ENCODE assay signal across 8 cellular contexts in genomic region chr2:219541611-219542180, GRCh38. TPM values are rescaled to one million over a fixed set of nuclear protein-coding genes. Genes with fewer than 3 reads are reported as not detected.
A peak's percentile ranks its signal among the peaks of the same experiment; 100 is the strongest.
DNase-seq lines count a peak whose midpoint lies in the region; ATAC-seq, FAIRE-seq and TF ChIP-seq lines count a peak whose summit lies in the region.

No MANE protein-coding gene starts in this region.

- no peak overlapping the region for H3K27ac ChIP-seq in WERI-Rb-1
- H3K27ac ChIP-seq in mammary epithelial cell (ENCODE audit: insufficient read depth, low read depth, low read length) = peak overlapping the region; percentile 78
- peak overlapping the region; percentile 65 for H3K27ac ChIP-seq in keratinocyte (ENCODE audit: control insufficient read depth, insufficient read depth, low read length)

- TF ChIP-seq CTCF in WERI-Rb-1 (IDR thresholded peaks at IDR 0.05; ENCODE audit: low read depth, low read length) = peak; percentile 82
- peak; percentile 79 to 91 for TF ChIP-seq CTCF in mammary epithelial cell (conservative IDR thresholded peaks at IDR 0.05 in 1 of 2, IDR thresholded peaks at IDR 0.05 in 1 of 2; ENCODE audit: extremely low read depth in 1 of 2, insufficient read depth in 1 of 2, low read depth in 1 of 2, low read length in 2 of 2)
- TF ChIP-seq CTCF in keratinocyte (optimal IDR thresholded peaks at IDR 0.05 in 1 of 3, IDR thresholded peaks at IDR 0.05 in 1 of 3, conservative IDR thresholded peaks at IDR 0.05 in 1 of 3; ENCODE audit: extremely low read depth in 1 of 3, insufficient read depth in 2 of 3, low read length in 3 of 3) = peak; percentile 84 to 99 (median 89)

- intact Hi-C loops in mammary epithelial cell (cut with micrococcal nuclease) = loop anchor here (1.0 kb wide), 2 partner anchors 101 to 148 kb away; no protein-coding TSS in a partner anchor

- peak; percentile 45 for ATAC-seq in HG03025 (IDR thresholded peaks at IDR 0.05; ENCODE audit: low FRiP score, unreplicated experiment)

- H3K4me1 ChIP-seq in mammary epithelial cell (ENCODE audit: insufficient read depth, low read length) = peaks cover 48% of the 10 kb centered on the region
- H3K4me1 ChIP-seq in keratinocyte (ENCODE audit: control insufficient read depth, extremely low read depth, insufficient read depth, low read length) = peaks cover 20% of the 10 kb centered on the region

- H3K4me3 ChIP-seq in WERI-Rb-1 (ENCODE audit: low read depth, low read length) (peak overlapping the region; percentile 17), mammary epithelial cell (replicated peaks in 1 of 3; ENCODE audit: insufficient read depth in 1 of 3, low read depth in 2 of 3, low read length in 3 of 3) (peak overlapping the region; percentile 74 to 88 (median 83)), keratinocyte (ENCODE audit: control insufficient read depth in 2 of 3, extremely low read depth in 1 of 3, insufficient read depth in 2 of 3, low read depth in 1 of 3, low read length in 3 of 3) (peak overlapping the region; percentile 85 to 97 (median 92))

- H3K9ac ChIP-seq in mammary epithelial cell (ENCODE audit: insufficient read depth, low read length) (peak overlapping the region; percentile 88), keratinocyte (ENCODE audit: control insufficient read depth, extremely low read depth, insufficient read depth, low read length) (peak overlapping the region; percentile 90)

- H3K9me3 ChIP-seq in WERI-Rb-1 (ENCODE audit: severe bottlenecking) (no peaks in the 10 kb centered on the region), mammary epithelial cell (replicated peaks; ENCODE audit: insufficient read depth, low read length) (no peaks in the 10 kb centered on the region), keratinocyte (ENCODE audit: control insufficient read depth, low read depth, low read length) (no peaks in the 10 kb centered on the region)

- H4K20me1 ChIP-seq in mammary epithelial cell (ENCODE audit: insufficient read depth, low read length) = peaks cover 3% of the 10 kb centered on the region
- peaks cover 10% of the 10 kb centered on the region for H4K20me1 ChIP-seq in keratinocyte (ENCODE audit: control insufficient read depth, extremely low read depth, insufficient read depth, low read length)

- peaks cover 49% of the 10 kb centered on the region for H3K79me2 ChIP-seq in mammary epithelial cell (ENCODE audit: insufficient read depth, low read length)
- H3K79me2 ChIP-seq in keratinocyte (ENCODE audit: control insufficient read depth, insufficient read depth, low read length) = peaks cover 33% of the 10 kb centered on the region

- dilution Hi-C loops in mammary epithelial cell (cut with HindIII; ENCODE audit: low sequenced_read_pairs) = loop anchor here (5.0 kb wide), 3 partner anchors 36 to 146 kb away; no protein-coding TSS in a partner anchor
- dilution Hi-C loops in keratinocyte (cut with MboI; ENCODE audit: extremely low pct_ligation_motif_present, low sequenced_read_pairs) = no loop called here

- CTCF ChIA-PET in mammary epithelial cell (lab: Charles Lee; ENCODE audit: low non-redundant PET) = interaction anchor here (0.7 kb wide), 1 partner anchor 161 kb away, joined by 3 read pairs; no protein-coding TSS in a partner anchor

- no peaks in the 10 kb centered on the region for H3K9me1 ChIP-seq in keratinocyte (ENCODE audit: control insufficient read depth, extremely low read depth, insufficient read depth, low read length)

- 4% methylated on average over 13 of the region's 48 CpGs for whole genome bisulfite sequencing in mammary epithelial cell (ENCODE audit: low coverage, missing lambda C conversion rate)

- BruUV-seq in mammary epithelial cell (replicated peaks; lab: Mats Ljungman, UMichigan) = no TSS peak

- H3K4me2 ChIP-seq in mammary epithelial cell (ENCODE audit: insufficient read depth, low read depth, low read length) (peak overlapping the region; percentile 99), keratinocyte (ENCODE audit: control insufficient read depth, extremely low read depth, insufficient read depth, low read depth, low read length) (peak overlapping the region; percentile 84)

- peak overlapping the region; percentile 28 for H2AFZ ChIP-seq in mammary epithelial cell (ENCODE audit: low read depth, low read length)
- no peak overlapping the region for H2AFZ ChIP-seq in keratinocyte (ENCODE audit: control insufficient read depth, low read length)

- DNase-seq in NCI-H524 (lab: John Stamatoyannopoulos, UW) = peak; percentile 56 to 77
- no peak for DNase-seq in NCI-H524 treated with DMSO at 0.1 percent for 48 hours (lab: John Stamatoyannopoulos, UW)
- DNase-seq in NCI-H2081 treated with DMSO at 0.1 percent for 48 hours (lab: John Stamatoyannopoulos, UW) = peak; percentile 73
- peak; percentile 91 for DNase-seq in WERI-Rb-1
- DNase-seq in mammary epithelial cell = peak; percentile 84
- no peak for DNase-seq in keratinocyte (ENCODE audit: low read depth, low spot score)
- peak; percentile 86 to 91 for DNase-seq in stimulated activated CD4-positive, alpha-beta T cell treated with anti-CD3 and anti-CD28 coated beads, Interleukin-2, amount 100 ng/mL, for 24 hours

- H3K36me3 ChIP-seq in WERI-Rb-1 (peaks cover 56% of the 10 kb centered on the region), mammary epithelial cell (ENCODE audit: insufficient read depth, low read length) (peaks cover 6% of the 10 kb centered on the region), keratinocyte (ENCODE audit: control insufficient read depth in 2 of 2, extremely low read depth in 1 of 2, insufficient read depth in 2 of 2, low read length in 2 of 2) (peaks cover 20 to 23% of the 10 kb centered on the region in 2 experiments)

- H3K27me3 ChIP-seq in WERI-Rb-1 (ENCODE audit: insufficient read depth, low read depth, severe bottlenecking) = no peaks in the 10 kb centered on the region
- no peaks in the 10 kb centered on the region for H3K27me3 ChIP-seq in mammary epithelial cell (ENCODE audit: insufficient read depth, low read length)
- H3K27me3 ChIP-seq in keratinocyte (ENCODE audit: control insufficient read depth, extremely low read depth, insufficient read depth, low read length) = no peaks in the 10 kb centered on the region

- in situ Hi-C loops in mammary epithelial cell (cut with MboI; ENCODE audit: low sequenced_read_pairs in 2 of 2) = loop anchor here in 1 of 2 donors (5.0 kb wide), 2 partner anchors 101 to 146 kb away; no protein-coding TSS in a partner anchor

- FAIRE-seq in keratinocyte (lab: Jason Lieb, UNC) = no peak

RNA-seq across cellular contexts. Expression of gene CHPF, which starts 1.9 kb away (rescaled TPM):
- 100 to 1,000 TPM; 114 to 274 TPM for total RNA-seq in mammary epithelial cell
- 101 TPM for polyA plus RNA-seq in mammary epithelial cell
- polyA minus RNA-seq in mammary epithelial cell = 18.2 TPM
- polyA plus RNA-seq in keratinocyte = 24.4 to 63.7 TPM (median 50.9 TPM) in 3 replicates
- 12.2 TPM for polyA plus RNA-seq in keratinocyte (2011; ENCODE audit: low read depth)
- 23.4 and 59.7 TPM in 2 replicates for polyA plus RNA-seq in keratinocyte (2011; cell fraction: cytosol; rRNA removed)
- polyA plus RNA-seq in keratinocyte (2011; cell fraction: nucleus; rRNA removed) = 82.1 and 134 TPM in 2 replicates
- polyA plus RNA-seq in keratinocyte (2012; ENCODE audit: low replicate concordance) = 67.0 and 81.8 TPM in 2 replicates
- 24.4 to 61.4 TPM (median 36.5 TPM) in 3 replicates for polyA minus RNA-seq in keratinocyte
- 159 TPM for polyA minus RNA-seq in keratinocyte (2011; cell fraction: cytosol; rRNA and poly(A)+ RNA removed)
- 132 and 181 TPM in 2 replicates for polyA minus RNA-seq in keratinocyte (2011; cell fraction: nucleus; rRNA and poly(A)+ RNA removed)

RNA-seq across cellular contexts. Expression of gene TMEM198, which starts 2.1 kb away (rescaled TPM):
- 1 to 10 TPM; 1.3 to 5.2 TPM for total RNA-seq in mammary epithelial cell
- 2.0 TPM for polyA plus RNA-seq in mammary epithelial cell
- polyA minus RNA-seq in mammary epithelial cell = 0.26 TPM
- polyA plus RNA-seq in keratinocyte = 0.81 to 1.5 TPM (median 0.82 TPM) in 3 replicates
- polyA plus RNA-seq in keratinocyte (2011; ENCODE audit: low read depth) = not detected
- polyA plus RNA-seq in keratinocyte (2011; cell fraction: cytosol; rRNA removed) = 0.32 and 0.44 TPM in 2 replicates
- polyA plus RNA-seq in keratinocyte (2011; cell fraction: nucleus; rRNA removed) = 10.9 and 11.5 TPM in 2 replicates
- 0.61 and 0.83 TPM in 2 replicates for polyA plus RNA-seq in keratinocyte (2012; ENCODE audit: low replicate concordance)
- polyA minus RNA-seq in keratinocyte = 0.13 to 1.1 TPM (median 0.26 TPM) in 3 replicates
- polyA minus RNA-seq in keratinocyte (2011; cell fraction: cytosol; rRNA and poly(A)+ RNA removed) = not detected
- 0.42 and 0.70 TPM in 2 replicates for polyA minus RNA-seq in keratinocyte (2011; cell fraction: nucleus; rRNA and poly(A)+ RNA removed)

RNA-seq across cellular contexts. Expression of gene ASIC4, which starts 27.4 kb away (rescaled TPM):
- under 1 TPM; 0.16 to 0.17 TPM for total RNA-seq in mammary epithelial cell
- polyA plus RNA-seq in mammary epithelial cell = 0.05 TPM
- polyA minus RNA-seq in mammary epithelial cell = not detected
- polyA plus RNA-seq in keratinocyte = not detected in 3 replicates
- polyA plus RNA-seq in keratinocyte (2011; ENCODE audit: low read depth) = not detected
- polyA plus RNA-seq in keratinocyte (2011; cell fraction: cytosol; rRNA removed) = not detected in 2 replicates
- polyA plus RNA-seq in keratinocyte (2011; cell fraction: nucleus; rRNA removed) = 0.05 TPM in 1 of 2 replicates, not detected in the other
- 0.11 TPM in 1 of 2 replicates, not detected in the other for polyA plus RNA-seq in keratinocyte (2012; ENCODE audit: low replicate concordance)
- not detected in 3 replicates for polyA minus RNA-seq in keratinocyte
- not detected for polyA minus RNA-seq in keratinocyte (2011; cell fraction: cytosol; rRNA and poly(A)+ RNA removed)
- not detected in 2 replicates for polyA minus RNA-seq in keratinocyte (2011; cell fraction: nucleus; rRNA and poly(A)+ RNA removed)

RNA-seq across cellular contexts. Expression of gene OBSL1, which starts 29.6 kb away (rescaled TPM):
- total RNA-seq in mammary epithelial cell = 10 to 100 TPM; 32.6 to 52.8 TPM
- polyA plus RNA-seq in mammary epithelial cell (30.8 TPM), keratinocyte (9.3 to 14.8 TPM (median 12.7 TPM) in 3 replicates)
- polyA minus RNA-seq in mammary epithelial cell (39.7 TPM), keratinocyte (12.6 to 22.9 TPM (median 21.8 TPM) in 3 replicates)
- 7.9 TPM for polyA plus RNA-seq in keratinocyte (2011; ENCODE audit: low read depth)
- polyA plus RNA-seq in keratinocyte (2011; cell fraction: cytosol; rRNA removed) = 4.5 and 12.2 TPM in 2 replicates
- 27.9 and 36.9 TPM in 2 replicates for polyA plus RNA-seq in keratinocyte (2011; cell fraction: nucleus; rRNA removed)
- polyA plus RNA-seq in keratinocyte (2012; ENCODE audit: low replicate concordance) = 16.9 and 17.4 TPM in 2 replicates
- polyA minus RNA-seq in keratinocyte (2011; cell fraction: cytosol; rRNA and poly(A)+ RNA removed) = 18.0 TPM
- polyA minus RNA-seq in keratinocyte (2011; cell fraction: nucleus; rRNA and poly(A)+ RNA removed) = 15.8 and 18.6 TPM in 2 replicates

RNA-seq across cellular contexts. Expression of gene INHA, which starts 30.4 kb away (rescaled TPM):
- 1 to 10 TPM in 1 of 2 donors, under 1 TPM in 1; 0.50 to 2.0 TPM for total RNA-seq in mammary epithelial cell
- polyA plus RNA-seq in mammary epithelial cell = 0.53 TPM
- not detected for polyA minus RNA-seq in mammary epithelial cell
- polyA plus RNA-seq in keratinocyte = 0.18 to 0.79 TPM (median 0.20 TPM) in 3 replicates
- not detected for polyA plus RNA-seq in keratinocyte (2011; ENCODE audit: low read depth)
- polyA plus RNA-seq in keratinocyte (2011; cell fraction: cytosol; rRNA removed) = 0.05 TPM in 1 of 2 replicates, not detected in the other
- 2.4 and 3.1 TPM in 2 replicates for polyA plus RNA-seq in keratinocyte (2011; cell fraction: nucleus; rRNA removed)
- 0.07 and 0.97 TPM in 2 replicates for polyA plus RNA-seq in keratinocyte (2012; ENCODE audit: low replicate concordance)
- 0.33 to 0.38 TPM in 2 of 3 replicates, not detected in the other for polyA minus RNA-seq in keratinocyte
- not detected for polyA minus RNA-seq in keratinocyte (2011; cell fraction: cytosol; rRNA and poly(A)+ RNA removed)
- polyA minus RNA-seq in keratinocyte (2011; cell fraction: nucleus; rRNA and poly(A)+ RNA removed) = 0.39 TPM in 1 of 2 replicates, not detected in the other

Comparison
In these comparisons a context has a peak if more than half of its experiments do, and no peak if none do; other contexts are left out.
1. DNase-seq: peak in NCI-H524 (2 of 2), NCI-H2081 treated with DMSO at 0.1 percent for 48 hours (single experiment), WERI-Rb-1 (single experiment), mammary epithelial cell (single experiment) and stimulated activated CD4-positive, alpha-beta T cell treated with anti-CD3 and anti-CD28 coated beads, Interleukin-2, amount 100 ng/mL, for 24 hours (2 of 2); none in NCI-H524 treated with DMSO at 0.1 percent for 48 hours (single experiment) and keratinocyte (single experiment).
2. H3K4me3 ChIP-seq: peak in every context shown above with its lines; median percentile 92 in keratinocyte; 83 in mammary epithelial cell; 17 in WERI-Rb-1.
3. Peak in every context shown above with its lines, with median percentiles within 50 percentile points of each other: CTCF ChIP-seq.